In the genomic region with DNA sequence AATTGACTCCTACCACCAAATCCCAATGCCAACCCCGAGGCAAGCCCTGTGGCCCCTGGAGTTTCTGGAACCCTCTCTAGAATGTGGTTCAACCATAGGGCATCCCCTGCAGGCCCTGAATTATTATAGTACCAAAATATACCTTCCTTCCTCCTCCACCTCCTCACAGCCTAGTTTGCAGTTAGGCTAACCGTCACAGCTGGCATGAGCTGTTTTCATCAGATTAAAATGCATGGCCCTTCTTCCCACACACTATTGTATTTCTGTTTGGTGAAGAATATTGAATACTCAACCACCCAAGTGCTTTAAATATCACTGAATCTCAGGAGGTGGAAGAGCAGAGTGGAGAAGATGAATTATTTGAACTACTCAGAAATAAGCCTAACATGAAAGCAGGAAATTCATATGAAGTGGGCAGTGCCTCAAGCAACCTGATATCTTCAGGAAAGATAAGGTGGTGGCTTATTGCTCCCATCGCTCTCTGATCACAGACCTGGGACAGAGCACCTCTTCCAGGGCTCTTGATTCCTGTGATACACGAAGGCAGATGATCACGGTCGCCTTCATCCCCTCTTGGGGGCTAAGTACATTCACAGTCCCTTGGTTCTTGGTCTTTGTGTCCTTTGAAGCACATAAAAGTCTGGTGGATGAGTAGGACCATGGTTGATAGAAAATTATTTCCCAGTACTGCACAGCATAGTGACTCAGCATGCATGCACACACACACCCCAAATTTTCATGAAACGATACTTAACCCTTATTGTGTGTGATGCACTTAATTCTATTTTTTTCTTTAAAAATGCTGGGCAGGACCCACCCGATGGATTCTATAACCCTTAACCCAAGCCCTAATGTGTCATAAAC, we compare ENCODE assay signal across 23 cellular contexts.
DNase-seq lines count a peak whose midpoint lies in the region; ATAC-seq and TF ChIP-seq lines count a peak whose summit lies in the region.
"Had no signal": no experiment of that assay in that cellular context is flagged by ENCODE, and none has a peak within 500 bp of the region (broad histone marks: within the 10 kb centered on the region; RNA-seq: fewer than 3 reads in every experiment).

No MANE protein-coding gene starts in this region.

- peak overlapping the region; percentile 10 for H3K4me2 ChIP-seq in skeletal muscle satellite cell (ENCODE audit: low read length)

- ATAC-seq in GM21825 (IDR thresholded peaks at IDR 0.05; ENCODE audit: unreplicated experiment): no peak
- ATAC-seq: left lobe of liver; PC-3; stimulated activated naive B cell treated with anti-CD40 and anti-IgM and Interleukin-4, amounts not matched to agents 10 μg/mL and 1 μg/mL and 100 μg/mL, for 72 hours; T-cell had no signal

- H3K36me3 ChIP-seq in skeletal muscle satellite cell (ENCODE audit: insufficient read depth, low read length) (no peaks in the 10 kb centered on the region), thyroid gland (no peaks in the 10 kb centered on the region)
- H3K36me3 ChIP-seq: esophagus squamous epithelium, right atrium auricular region had no signal

- H3K4me3 ChIP-seq in skeletal muscle satellite cell (ENCODE audit: low read length): no peak overlapping the region
- H3K4me3 ChIP-seq in thyroid gland (replicated peaks in 1 of 3): no peak overlapping the region
- H3K4me3 ChIP-seq: esophagus squamous epithelium, right atrium auricular region had no signal

- no peak for TF ChIP-seq POLR2A in thyroid gland (IDR thresholded peaks at IDR 0.05)

- 90 to 92% methylated on average over 8 of the region's 8 CpGs for WGBS in thyroid gland, 2 donors

- H3K9me3 ChIP-seq in skeletal muscle satellite cell (replicated peaks; ENCODE audit: low read length) (no peaks in the 10 kb centered on the region), thyroid gland (no peaks in the 10 kb centered on the region)
- H3K9me3 ChIP-seq: esophagus squamous epithelium, right atrium auricular region had no signal

- H3K27ac ChIP-seq in layer of hippocampus (ENCODE audit: low read depth, low read length) (peak overlapping the region; percentile 10), thyroid gland (no peak overlapping the region)
- H3K27ac ChIP-seq: right atrium auricular region had no signal

- no peak for TF ChIP-seq CTCF in thyroid gland (IDR thresholded peaks at IDR 0.05)

- intact Hi-C loops in thyroid gland (cut with DNase I): loop anchor here (10.0 kb wide), 1 partner anchor 105 kb away; a partner anchor contains a TSS

- H3K4me1 ChIP-seq in skeletal muscle satellite cell (ENCODE audit: control insufficient read depth, insufficient read depth, low read length): peaks cover 35% of the 10 kb centered on the region
- peaks cover 44 to 49% of the 10 kb centered on the region in 2 donors for H3K4me1 ChIP-seq in thyroid gland

- peak; percentile 10 for DNase-seq in DMS53 (lab: John Stamatoyannopoulos, UW)
- DNase-seq in DMS53 treated with DMSO at 0.1 percent for 48 hours (lab: John Stamatoyannopoulos, UW; ENCODE audit: unreplicated experiment): no peak
- DNase-seq in OCI-M1 (lab: John Stamatoyannopoulos, UW): peak; percentile 64
- DNase-seq in thyroid gland: no peak
- no peak for DNase-seq in NCI-H128 (lab: John Stamatoyannopoulos, UW; ENCODE audit: unreplicated experiment)
- DNase-seq: 8988T; activated CD4-positive, alpha-beta memory T cell treated with anti-CD3 and anti-CD28 coated beads for 36 hours; activated naive CD4-positive, alpha-beta T cell; activated T-cell treated with anti-CD3 and anti-CD28 coated beads for 4 hours; amygdala; esophagus squamous epithelium; MM.1S; NCI-H1694; occipital lobe; PC-3; SHP77 treated with DMSO at 0.1 percent for 48 hours; stimulated activated naive B cell treated with anti-CD40 and anti-IgM and Interleukin-4, amounts not matched to agents 10 μg/mL and 1 μg/mL and 100 μg/mL, for 72 hours; T-cell had no signal

- H3K27me3 ChIP-seq in layer of hippocampus (ENCODE audit: control insufficient read depth, insufficient read depth, low read length) (no peaks in the 10 kb centered on the region), skeletal muscle satellite cell (ENCODE audit: control insufficient read depth, insufficient read depth, low read length) (no peaks in the 10 kb centered on the region), thyroid gland (no peaks in the 10 kb centered on the region)
- H3K27me3 ChIP-seq: esophagus squamous epithelium, right atrium auricular region had no signal

- no peak overlapping the region for H3K9ac ChIP-seq in skeletal muscle satellite cell (ENCODE audit: low read depth, low read length)

Comparison
In these comparisons a context has a peak if more than half of its experiments do, and no peak if none do; other contexts are left out.
1. DNase-seq: peak in DMS53 (single experiment) and OCI-M1 (single experiment); none in DMS53 treated with DMSO at 0.1 percent for 48 hours (single experiment), thyroid gland (0 of 2) and NCI-H128 (single experiment).